Comparison of ENCODE assay signal across 11 cellular contexts in the genomic region with DNA sequence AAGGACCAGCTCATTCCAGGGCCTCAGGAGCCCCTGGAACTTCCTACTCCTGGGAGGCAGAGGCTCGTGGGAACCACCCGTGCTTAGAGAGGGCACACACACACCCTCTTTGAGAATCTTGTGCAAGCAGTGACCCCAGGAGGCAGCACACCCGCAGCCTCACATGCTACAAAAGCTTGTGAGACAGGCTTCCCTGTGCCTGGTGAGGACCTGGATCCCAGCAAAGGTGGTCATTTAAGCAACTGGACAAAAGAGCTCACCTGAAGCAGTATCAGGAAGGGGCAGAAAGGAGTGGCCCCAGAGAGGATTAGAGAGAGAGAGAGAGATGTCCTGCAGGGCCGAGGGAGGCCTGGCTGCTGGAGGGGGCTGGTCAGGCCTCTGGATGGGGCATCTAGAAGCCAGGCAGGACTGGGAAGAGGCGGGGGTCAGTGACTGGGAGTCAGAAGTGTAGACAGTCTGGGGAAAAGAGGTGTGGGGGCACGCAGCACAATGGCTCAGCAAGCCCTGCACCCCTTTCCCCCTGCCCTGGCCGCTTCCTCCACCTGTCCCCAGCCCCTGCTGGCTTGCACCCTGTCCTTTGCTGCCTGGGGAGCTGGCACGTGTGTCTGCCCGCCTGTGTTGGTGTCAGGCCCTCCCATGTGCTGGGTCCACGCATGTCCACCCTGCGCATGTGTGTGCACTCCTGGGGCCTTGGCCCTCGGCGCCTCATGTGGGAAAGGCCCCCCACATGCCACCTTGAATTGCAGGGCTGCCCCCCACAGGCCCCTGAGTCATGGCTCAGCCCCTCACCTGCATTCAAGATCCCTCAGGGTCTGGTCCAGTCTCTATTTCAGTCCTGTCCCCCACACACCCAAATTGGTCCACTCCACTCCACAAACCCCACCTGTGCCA. TPM values are rescaled to one million over a fixed set of nuclear protein-coding genes. Genes with fewer than 3 reads are reported as not detected.
DNase-seq lines count a peak whose midpoint lies in the region; ATAC-seq, FAIRE-seq and TF ChIP-seq lines count a peak whose summit lies in the region.
"Had no signal": no experiment of that assay in that cellular context is flagged by ENCODE, and none has a peak within 500 bp of the region (broad histone marks: within the 10 kb centered on the region; RNA-seq: fewer than 3 reads in every experiment).

No MANE protein-coding gene starts in this region.

- H3K9ac ChIP-seq in GM12878 (ENCODE audit: control insufficient read depth, insufficient read depth, low read length) (no peak overlapping the region), mucosa of stomach (ENCODE audit: low read length) (peak overlapping the region; percentile 7)

- CTCF ChIA-PET in GM12878 (lab: Yijun Ruan, JAX) = interaction anchor here (0.8 to 17.4 kb wide), 13 partner anchors 11 to 510 kb away, joined by 3 to 483 read pairs (median 4); no protein-coding TSS in a partner anchor

- SMC1A ChIA-PET in GM12878 (lab: Charles Lee; ENCODE audit: uncharacterized antibody, unreplicated experiment) = interaction anchor here (1.1 to 22.2 kb wide), 4 partner anchors 60 to 509 kb away, joined by 3 to 375 read pairs (median 4); no protein-coding TSS in a partner anchor

- H4K20me1 ChIP-seq in GM12878 (ENCODE audit: control insufficient read depth, insufficient read depth) = no peaks in the 10 kb centered on the region

- RAD21 ChIA-PET in GM12878 (lab: Charles Lee; ENCODE audit: unreplicated experiment) = interaction anchor here (1.0 to 9.5 kb wide), 5 partner anchors 26 to 509 kb away, joined by 3 to 189 read pairs (median 4); no protein-coding TSS in a partner anchor

- no peak overlapping the region for H3K27ac ChIP-seq in GM12878 (ENCODE audit: control insufficient read depth, insufficient read depth)

- H3K36me3 ChIP-seq in GM12878 (ENCODE audit: control insufficient read depth in 2 of 2, insufficient read depth in 2 of 2, low read length in 1 of 2) = peaks cover 0 to 4% of the 10 kb centered on the region in 2 experiments; a peak in 3 of 4 replicates
- peaks cover 18% of the 10 kb centered on the region for H3K36me3 ChIP-seq in mucosa of stomach (ENCODE audit: control insufficient read depth, insufficient read depth, low read length)

- TF ChIP-seq POLR2A in GM12878 (IDR thresholded peaks at IDR 0.05; ENCODE audit: low read depth, low read length) = 0 out of 2 replicates have a peak, but pooled peaks have one; percentile 25

- DNase-seq in stimulated activated CD4-positive, alpha-beta T cell treated with anti-CD3 and anti-CD28 coated beads, Interleukin-1b, Interleukin-23, amount 100 ng/mL, for 48 hours = peak; percentile 1
- DNase-seq in stimulated activated CD4-positive, alpha-beta T cell treated with anti-CD3 and anti-CD28 coated beads, Interleukin-4, amount 100 ng/mL, for 4 hours = no peak
- DNase-seq in GM12878 (ENCODE audit: low read depth, low spot score) = no peak
- DNase-seq in ureter (ENCODE audit: low spot score) = peak; percentile 34
- no peak for DNase-seq in NCI-H526 (lab: John Stamatoyannopoulos, UW)
- no peak for DNase-seq in NCI-H774 (lab: John Stamatoyannopoulos, UW)
- DNase-seq: SW 1271 had no signal

- in situ Hi-C loops in GM12878 (cut with MboI) = no loop called here

- H3K27me3 ChIP-seq in GM12878 (replicated peaks in 1 of 2; ENCODE audit: control insufficient read depth in 2 of 2, insufficient read depth in 2 of 2, low read length in 1 of 2) (no peaks in the 10 kb centered on the region), mucosa of stomach (ENCODE audit: control insufficient read depth, insufficient read depth, low read length) (peaks cover 19% of the 10 kb centered on the region)

- no peak for TF ChIP-seq EP300 in GM12878 (IDR thresholded peaks at IDR 0.05; ENCODE audit: borderline replicate concordance in 1 of 2, control insufficient read depth in 1 of 2, low read depth in 2 of 2, low read length in 2 of 2)

- H3K4me3 ChIP-seq in GM12878 (no peak overlapping the region), mucosa of stomach (ENCODE audit: low read length) (no peak overlapping the region)

- POLR2A ChIA-PET in GM12878 (lab: Charles Lee) = interaction anchor here (1.1 kb wide), 1 partner anchor 11 kb away, joined by 3 read pairs; no protein-coding TSS in a partner anchor

- no peak overlapping the region for H3K4me2 ChIP-seq in GM12878 (ENCODE audit: control insufficient read depth, insufficient read depth)

- no peak for TF ChIP-seq RAD21 in GM12878 (IDR thresholded peaks at IDR 0.05; ENCODE audit: insufficient read depth, low read depth, low read length)

- intact Hi-C loops in GM12878 (cut with micrococcal nuclease; ENCODE audit: unreplicated experiment) = loop anchor here (5.0 kb wide), 1 partner anchor 48 kb away; no protein-coding TSS in a partner anchor

- H3K9me3 ChIP-seq in GM12878 (replicated peaks; ENCODE audit: control insufficient read depth, insufficient read depth, low read length) (no peaks in the 10 kb centered on the region; the same call in 2 of the 3 replicates), mucosa of stomach (ENCODE audit: control insufficient read depth, low read length) (no peaks in the 10 kb centered on the region)

- no peak for TF ChIP-seq CTCF in GM12878 (IDR thresholded peaks at IDR 0.05 in 2 of 3, conservative IDR thresholded peaks at IDR 0.05 in 1 of 3; ENCODE audit: control insufficient read depth in 2 of 3, extremely low read depth in 1 of 3, insufficient read depth in 1 of 3, low read depth in 3 of 3, low read length in 3 of 3)

- no peak for ATAC-seq in GM12878
- no peak for ATAC-seq in HG03045 (IDR thresholded peaks at IDR 0.05; ENCODE audit: unreplicated experiment)
- ATAC-seq: esophagus mucosa had no signal

- FAIRE-seq in GM12878 (lab: Jason Lieb, UNC) = no peak

- H3K4me1 ChIP-seq in GM12878 (ENCODE audit: control insufficient read depth, insufficient read depth, low read length) = no peaks in the 10 kb centered on the region
- peaks cover 49% of the 10 kb centered on the region for H3K4me1 ChIP-seq in mucosa of stomach (ENCODE audit: control insufficient read depth, insufficient read depth, low read length)

- 75% methylated on average over 11 of the region's 13 CpGs for WGBS in GM12878 (ENCODE audit: insufficient coverage, insufficient replicate concordance, low lambda C conversion rate, missing lambda C conversion rate)

- no peak overlapping the region for H2AFZ ChIP-seq in GM12878 (ENCODE audit: control insufficient read depth, low read depth, low read length)

- no peaks in the 10 kb centered on the region for H3K79me2 ChIP-seq in GM12878 (ENCODE audit: control insufficient read depth, insufficient read depth, low read length)

- no TSS peak for BruUV-seq in GM12878 (replicated peaks; lab: Mats Ljungman, UMichigan)

TF ChIP-seq in GM12878, 131 proteins besides CTCF, POLR2A, EP300 and RAD21 (continues in another document):
- TF ChIP-seq ZNF207 (IDR thresholded peaks at IDR 0.05; ENCODE audit: borderline replicate concordance) (no peak), HDGF (IDR thresholded peaks at IDR 0.05) (no peak), NR2C2 (IDR thresholded peaks at IDR 0.05; ENCODE audit: borderline replicate concordance, control insufficient read depth, insufficient read length, low read depth) (no peak), IKZF1 (conservative IDR thresholded peaks at IDR 0.05) (no peak), NR2C1 (IDR thresholded peaks at IDR 0.05) (no peak)

RNA-seq across cellular contexts. Expression of a gene that starts 36.9 kb away (rescaled TPM):
- total RNA-seq in GM12878 (2013; cell fraction: nucleolus; rRNA removed) = 32.5 and 33.4 TPM in 2 replicates
- total RNA-seq in GM12878 (2014; rRNA removed) (59.0 and 63.0 TPM in 2 replicates), GM12878 (2014; rRNA removed; fragmentation: Illumina TruSeq; extraction: Trizol) (52.8 and 55.4 TPM in 2 replicates), GM12878 (2021) (51.2 and 52.6 TPM in 2 replicates), ureter (166 TPM)
- 42.9 TPM for polyA plus RNA-seq in GM12878 (2011; ENCODE audit: low read depth)
- polyA plus RNA-seq in GM12878 (2011; rRNA removed) (45.2 and 48.8 TPM in 2 replicates), GM12878 (2014; fragmentation: Illumina TruSeq; extraction: Trizol) (60.4 and 78.2 TPM in 2 replicates), GM12878 (2014; fragmentation: Nextera tagmentation; extraction: Ambion mirVana) (10 to 100 TPM; 18.9 to 31.7 TPM), GM12878 (2014; rRNA removed) (59.4 and 64.0 TPM in 2 replicates), GM12878 (2016; fragmentation: Nextera tagmentation; extraction: Ambion mirVana) (100 to 1,000 TPM; 103 to 114 TPM)
- polyA plus RNA-seq in GM12878 (2011; cell fraction: cytosol; rRNA removed) = 44.9 and 46.4 TPM in 2 replicates
- polyA plus RNA-seq in GM12878 (2011; cell fraction: nucleus; rRNA removed) = 26.2 and 30.1 TPM in 2 replicates
- polyA plus RNA-seq in GM12878 (2012) = 50.0 and 53.4 TPM in 2 replicates
- 47.9 and 57.2 TPM in 2 replicates for polyA minus RNA-seq in GM12878 (2011; rRNA and poly(A)+ RNA removed)
- polyA minus RNA-seq in GM12878 (2011; cell fraction: cytosol; rRNA and poly(A)+ RNA removed) = 13.8 and 18.6 TPM in 2 replicates
- polyA minus RNA-seq in GM12878 (2011; cell fraction: nucleus; rRNA and poly(A)+ RNA removed) = 6.3 and 13.0 TPM in 2 replicates

RNA-seq across cellular contexts. Expression of a gene that starts 39.0 kb away (rescaled TPM):
- 1.4 and 1.9 TPM in 2 replicates for total RNA-seq in GM12878 (2013; cell fraction: nucleolus; rRNA removed)
- total RNA-seq in GM12878 (2014; rRNA removed) = 20.1 and 22.6 TPM in 2 replicates
- 11.2 and 12.0 TPM in 2 replicates for total RNA-seq in GM12878 (2014; rRNA removed; fragmentation: Illumina TruSeq; extraction: Trizol)
- 28.6 and 29.3 TPM in 2 replicates for total RNA-seq in GM12878 (2021)
- 4.1 TPM for polyA plus RNA-seq in GM12878 (2011; ENCODE audit: low read depth)
- polyA plus RNA-seq in GM12878 (2011; rRNA removed) = 2.4 and 3.9 TPM in 2 replicates
- 5.2 and 7.5 TPM in 2 replicates for polyA plus RNA-seq in GM12878 (2011; cell fraction: cytosol; rRNA removed)
- 20.8 and 25.0 TPM in 2 replicates for polyA plus RNA-seq in GM12878 (2011; cell fraction: nucleus; rRNA removed)
- 9.7 and 13.0 TPM in 2 replicates for polyA plus RNA-seq in GM12878 (2012)
- polyA plus RNA-seq in GM12878 (2014; fragmentation: Illumina TruSeq; extraction: Trizol) = 1.8 and 8.8 TPM in 2 replicates
- polyA plus RNA-seq in GM12878 (2014; fragmentation: Nextera tagmentation; extraction: Ambion mirVana) = 1 to 10 TPM in 1 of 2 experiments, under 1 TPM in 1; 0.50 to 5.7 TPM
- polyA plus RNA-seq in GM12878 (2014; rRNA removed) = 23.8 and 23.9 TPM in 2 replicates
- 10 to 100 TPM; 17.8 to 19.0 TPM for polyA plus RNA-seq in GM12878 (2016; fragmentation: Nextera tagmentation; extraction: Ambion mirVana)
- polyA minus RNA-seq in GM12878 (2011; rRNA and poly(A)+ RNA removed) = 1.3 and 3.0 TPM in 2 replicates
- polyA minus RNA-seq in GM12878 (2011; cell fraction: cytosol; rRNA and poly(A)+ RNA removed) = 1.5 and 3.3 TPM in 2 replicates
- polyA minus RNA-seq in GM12878 (2011; cell fraction: nucleus; rRNA and poly(A)+ RNA removed) = 6.8 and 11.0 TPM in 2 replicates
- total RNA-seq in ureter = 12.3 TPM
- total RNA-seq: kidney epithelial cell had no signal

Comparison
In these comparisons a context has a peak if more than half of its experiments do, and no peak if none do; other contexts are left out.
1. DNase-seq: peak in stimulated activated CD4-positive, alpha-beta T cell treated with anti-CD3 and anti-CD28 coated beads, Interleukin-1b, Interleukin-23, amount 100 ng/mL, for 48 hours (single experiment) and ureter (single experiment); none in stimulated activated CD4-positive, alpha-beta T cell treated with anti-CD3 and anti-CD28 coated beads, Interleukin-4, amount 100 ng/mL, for 4 hours (0 of 2), GM12878 (single experiment), NCI-H526 (0 of 2) and NCI-H774 (single experiment).